1 cellular context compared by ENCODE assay signal in genomic region chr6:32962427-32962826, GRCh38.
TF ChIP-seq lines count a peak whose summit lies in the region.

No MANE protein-coding gene starts in this region.

TF ChIP-seq in HEK293, 187 proteins besides CTCF, POLR2A, EP300 and RAD21:
- peak; percentile 44 for TF ChIP-seq PRDM6 (tag by site-specific recombination; IDR thresholded peaks at IDR 0.05)
- TF ChIP-seq ZNF610 (tag by site-specific recombination; IDR thresholded peaks at IDR 0.05; ENCODE audit: borderline replicate concordance), result no peak
